Comparison of ENCODE assay signal across 10 cellular contexts in the genomic region with DNA sequence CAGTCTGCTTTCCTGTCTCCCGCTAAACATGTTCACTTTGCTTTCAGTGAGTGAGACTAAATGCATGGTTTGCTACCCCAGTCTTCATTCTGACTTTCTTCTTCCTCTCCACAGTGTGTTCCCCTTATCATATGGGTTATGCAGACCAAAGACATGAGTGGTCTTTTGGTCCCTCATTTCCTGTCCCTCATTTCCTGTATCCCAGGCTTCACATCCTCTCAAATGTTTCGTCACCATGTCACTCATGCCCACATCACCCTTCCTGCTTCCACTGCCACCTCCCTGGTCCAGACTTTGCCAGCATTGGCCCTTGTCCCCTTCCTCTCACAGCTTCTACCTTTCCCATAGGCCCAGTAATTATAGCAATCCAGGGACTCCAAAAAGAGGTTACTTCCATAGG.
"Had no signal": no experiment of that assay in that cellular context is flagged by ENCODE, and none has a peak within 500 bp of the region (broad histone marks: within the 10 kb centered on the region; RNA-seq: fewer than 3 reads in every experiment).

No MANE protein-coding gene starts in this region.

- H3K27ac ChIP-seq: GM23248, HL-60 had no signal

- H3K9me3 ChIP-seq: HAP-1 had no signal

- ATAC-seq: HCT116, K562 had no signal

- DNase-seq: GM23248, GOT3, H7, HFFc6, IMR-90, KG1 had no signal

- H3K36me3 ChIP-seq: HAP-1 had no signal

- H3K4me3 ChIP-seq: GM23248, HAP-1, K562 had no signal
